23 cellular contexts compared by ENCODE assay signal in the genomic region with DNA sequence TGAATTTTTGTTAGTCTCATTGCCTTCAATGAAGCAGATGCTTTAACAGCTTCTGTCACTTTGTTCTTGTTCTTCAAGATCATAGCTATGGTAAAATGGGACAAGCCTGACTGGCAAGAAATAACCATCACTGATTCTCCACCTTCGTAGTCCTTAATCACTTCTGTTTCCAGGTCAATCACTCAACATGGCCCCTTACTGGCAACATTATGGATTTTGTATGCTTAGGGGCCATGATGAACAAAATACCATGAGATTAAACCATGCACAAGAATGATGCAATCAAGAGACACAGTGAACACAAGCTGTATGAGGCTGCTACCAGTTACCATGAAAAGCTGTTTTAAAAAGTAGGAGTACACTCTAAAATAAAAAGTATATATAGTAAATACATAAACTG. TPM values are rescaled to one million over a fixed set of nuclear protein-coding genes. Genes with fewer than 3 reads are reported as not detected.
DNase-seq lines count a peak whose midpoint lies in the region; ATAC-seq and TF ChIP-seq lines count a peak whose summit lies in the region.
"Had no signal": no experiment of that assay in that cellular context is flagged by ENCODE, and none has a peak within 500 bp of the region (broad histone marks: within the 10 kb centered on the region; RNA-seq: fewer than 3 reads in every experiment).

No MANE protein-coding gene starts in this region.

- H3K4me1 Mint-ChIP-seq in CD8-positive, alpha-beta T cell (ENCODE audit: low read depth), result peaks cover 25% of the 10 kb centered on the region
- peaks cover 14% of the 10 kb centered on the region for H3K4me1 Mint-ChIP-seq in activated B cell treated with CpG ODN at 0.5 μM for 24 hours

- H3K4me3 Mint-ChIP-seq in CD8-positive, alpha-beta T cell, result no peak overlapping the region
- H3K4me3 Mint-ChIP-seq in activated B cell treated with CpG ODN at 0.5 μM for 24 hours, result no peak overlapping the region
- H3K4me3 Mint-ChIP-seq: B cell, immature natural killer cell had no signal

- H3K9me3 ChIP-seq in CD8-positive, alpha-beta T cell (ENCODE audit: low read length), result no peaks in the 10 kb centered on the region
- H3K9me3 ChIP-seq: heart left ventricle, tibial artery had no signal

- CTCF ChIA-PET in CD8-positive, alpha-beta T cell (lab: Charles Lee), result interaction anchor here (2.3 kb wide), 1 partner anchor 104 kb away, joined by 8 read pairs; a partner anchor contains a TSS
- CTCF ChIA-PET in activated B cell treated with CpG ODN at 0.5 μM for 24 hours (lab: Charles Lee), result interaction anchor here (1.0 to 1.4 kb wide), 2 partner anchors 31 to 104 kb away, joined by 3 to 4 read pairs; a partner anchor contains a TSS

- peak overlapping the region; percentile 15 for H3K27ac Mint-ChIP-seq in CD8-positive, alpha-beta T cell
- peak overlapping the region; percentile 8 for H3K27ac Mint-ChIP-seq in activated B cell treated with CpG ODN at 0.5 μM for 24 hours
- H3K27ac Mint-ChIP-seq: activated T-helper 2 cell treated with anti-CD3 and anti-CD28 coated beads, Interferon-gamma antibody, Interleukin-2, Interleukin-4, amounts not matched to agents 10 μg/mL and 5 μg/mL and 100 μg/mL, durations not matched to agents 14 hours and 24 hours and 36 hours had no signal

- peaks cover 77% of the 10 kb centered on the region for H3K36me3 Mint-ChIP-seq in CD8-positive, alpha-beta T cell
- peaks cover 78% of the 10 kb centered on the region for H3K36me3 Mint-ChIP-seq in activated B cell treated with CpG ODN at 0.5 μM for 24 hours (ENCODE audit: low read depth)

- no peak for TF ChIP-seq CTCF in 22Rv1 (IDR thresholded peaks at IDR 0.05)
- TF ChIP-seq CTCF in CD8-positive, alpha-beta T cell (IDR thresholded peaks at IDR 0.05), result no peak
- TF ChIP-seq CTCF in activated B cell treated with CpG ODN at 0.5 μM for 24 hours (IDR thresholded peaks at IDR 0.05), result no peak

- peaks cover 33% of the 10 kb centered on the region for H3K36me3 ChIP-seq in CD8-positive, alpha-beta T cell (ENCODE audit: insufficient read depth, low read length)

- POLR2A ChIA-PET in CD8-positive, alpha-beta T cell (lab: Charles Lee), result no interaction called here
- POLR2A ChIA-PET in activated B cell treated with CpG ODN at 0.5 μM for 24 hours (lab: Charles Lee), result no interaction called here

- ATAC-seq in CD8-positive, alpha-beta T cell, result no peak
- ATAC-seq in activated B cell treated with CpG ODN at 0.5 μM for 24 hours (ENCODE audit: low read depth), result no peak
- no peak for ATAC-seq in GM18907 (IDR thresholded peaks at IDR 0.05; ENCODE audit: unreplicated experiment)
- ATAC-seq in GM19455 (IDR thresholded peaks at IDR 0.05; ENCODE audit: unreplicated experiment), result no peak
- ATAC-seq: heart left ventricle, right cardiac atrium had no signal

- H3K27ac ChIP-seq in 22Rv1, result peak overlapping the region; percentile 88
- H3K27ac ChIP-seq in CD8-positive, alpha-beta T cell (ENCODE audit: low read depth, low read length), result no peak overlapping the region
- H3K27ac ChIP-seq: heart left ventricle, tibial artery had no signal

- no peaks in the 10 kb centered on the region for H3K27me3 ChIP-seq in CD8-positive, alpha-beta T cell (ENCODE audit: insufficient read depth, low read length)
- H3K27me3 ChIP-seq: heart left ventricle, tibial artery had no signal

- no peaks in the 10 kb centered on the region for H3K9me3 Mint-ChIP-seq in CD8-positive, alpha-beta T cell
- H3K9me3 Mint-ChIP-seq in activated B cell treated with CpG ODN at 0.5 μM for 24 hours, result no peaks in the 10 kb centered on the region
- H3K9me3 Mint-ChIP-seq: activated T-helper 2 cell treated with anti-CD3 and anti-CD28 coated beads, Interferon-gamma antibody, Interleukin-2, Interleukin-4, amounts not matched to agents 10 μg/mL and 5 μg/mL and 100 μg/mL, durations not matched to agents 14 hours and 24 hours and 36 hours; immature natural killer cell had no signal

- H3K4me3 ChIP-seq in CD8-positive, alpha-beta T cell (ENCODE audit: low read depth, low read length), result no peak overlapping the region
- H3K4me3 ChIP-seq: heart left ventricle, tibial artery had no signal

- intact Hi-C loops in CD8-positive, alpha-beta T cell (cut with DNase I, micrococcal nuclease), result no loop called here
- intact Hi-C loops in activated B cell treated with CpG ODN at 0.5 μM for 24 hours (cut with micrococcal nuclease), result no loop called here

- H3K4me1 ChIP-seq in CD8-positive, alpha-beta T cell (ENCODE audit: insufficient read depth, low read length), result peaks cover 4% of the 10 kb centered on the region

- no peak for DNase-seq in CD8-positive, alpha-beta T cell
- DNase-seq in activated B cell treated with CpG ODN at 0.5 μM for 24 hours (no peak), fibroblast of the conjunctiva (ENCODE audit: low read depth) (peak; percentile 35), KG1 (lab: John Stamatoyannopoulos, UW) (no peak)
- DNase-seq: aorta; COR-L47; effector memory CD4-positive, alpha-beta T cell; EL; heart left ventricle; immature natural killer cell; Kasumi-1; NCI-H1092 treated with DMSO at 0.1 percent for 48 hours; NCI-H2081 treated with DMSO at 0.1 percent for 48 hours; NCI-H510A; occipital lobe; right cardiac atrium; RPMI8226; tibial artery had no signal

- H3K27me3 Mint-ChIP-seq in CD8-positive, alpha-beta T cell (ENCODE audit: low read depth), result no peaks in the 10 kb centered on the region
- no peaks in the 10 kb centered on the region for H3K27me3 Mint-ChIP-seq in activated B cell treated with CpG ODN at 0.5 μM for 24 hours
- H3K27me3 Mint-ChIP-seq: B cell had no signal

RNA-seq across cellular contexts. Expression of a gene that starts 32.8 kb away (rescaled TPM):
- total RNA-seq in CD8-positive, alpha-beta T cell, result 10 to 100 TPM; 41.5 to 45.5 TPM
- total RNA-seq in activated B cell treated with CpG ODN at 0.5 μM for 24 hours, result 89.4 and 99.3 TPM in 2 replicates

RNA-seq across cellular contexts. Expression of a gene that starts 59.9 kb away (rescaled TPM):
- 10 to 100 TPM; 54.1 to 54.7 TPM for total RNA-seq in CD8-positive, alpha-beta T cell
- 39.8 and 41.2 TPM in 2 replicates for total RNA-seq in activated B cell treated with CpG ODN at 0.5 μM for 24 hours
